9 cellular contexts compared by ENCODE assay signal in the genomic region with DNA sequence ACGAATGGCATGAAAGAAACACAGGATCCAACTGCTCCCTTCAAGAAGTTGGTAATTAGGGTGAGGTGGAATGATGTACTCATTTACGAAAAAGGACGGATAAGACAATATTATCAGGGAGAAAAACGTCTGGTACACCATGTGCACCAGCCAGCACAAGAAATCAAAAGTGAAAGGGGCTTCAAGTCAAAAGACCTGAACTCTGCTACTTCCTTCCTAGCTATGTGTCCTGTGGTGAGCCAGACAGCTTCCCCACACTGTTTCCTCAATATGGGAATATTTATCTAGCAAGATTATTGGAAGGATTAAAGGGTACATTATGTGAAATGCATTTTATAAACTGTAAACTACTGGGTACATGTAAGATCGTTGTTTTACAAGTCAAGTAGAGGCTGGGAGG. TPM values are rescaled to one million over a fixed set of nuclear protein-coding genes. Genes with fewer than 3 reads are reported as not detected.
DNase-seq lines count a peak whose midpoint lies in the region; ATAC-seq and TF ChIP-seq lines count a peak whose summit lies in the region.
"Had no signal": no experiment of that assay in that cellular context is flagged by ENCODE, and none has a peak within 500 bp of the region (broad histone marks: within the 10 kb centered on the region; RNA-seq: fewer than 3 reads in every experiment).

No MANE protein-coding gene starts in this region.

- no peaks in the 10 kb centered on the region for H3K9me3 Mint-ChIP-seq in activated CD4-positive, alpha-beta T cell treated with anti-CD3 and anti-CD28 coated beads for 36 hours (ENCODE audit: low read depth)
- no peaks in the 10 kb centered on the region for H3K9me3 Mint-ChIP-seq in activated CD4-positive, alpha-beta memory T cell treated with anti-CD3 and anti-CD28 coated beads, Interleukin-2, amount 10 ng/mL, durations not matched to agents 7 days and 5 days
- peaks cover 9% of the 10 kb centered on the region for H3K9me3 Mint-ChIP-seq in nephron progenitor cell

- H3K27ac Mint-ChIP-seq in activated CD4-positive, alpha-beta T cell treated with anti-CD3 and anti-CD28 coated beads for 36 hours: peak overlapping the region; percentile 87
- peak overlapping the region; percentile 82 for H3K27ac Mint-ChIP-seq in activated CD4-positive, alpha-beta memory T cell treated with anti-CD3 and anti-CD28 coated beads, Interleukin-2, amount 10 ng/mL, durations not matched to agents 7 days and 5 days
- H3K27ac Mint-ChIP-seq in nephron progenitor cell: peak overlapping the region; percentile 34

- POLR2A ChIA-PET in activated CD4-positive, alpha-beta T cell treated with anti-CD3 and anti-CD28 coated beads for 36 hours (lab: Charles Lee): interaction anchor here (1.1 kb wide), 1 partner anchor 18 kb away, joined by 3 read pairs; no protein-coding TSS in a partner anchor
- POLR2A ChIA-PET in activated CD4-positive, alpha-beta memory T cell treated with anti-CD3 and anti-CD28 coated beads, Interleukin-2, amount 10 ng/mL, durations not matched to agents 7 days and 5 days (lab: Charles Lee): interaction anchor here (1.0 to 3.1 kb wide), 10 partner anchors 12 to 63 kb away, joined by 3 to 27 read pairs (median 4); a partner anchor contains a TSS

- H3K4me1 Mint-ChIP-seq in activated CD4-positive, alpha-beta T cell treated with anti-CD3 and anti-CD28 coated beads for 36 hours: peaks cover 76% of the 10 kb centered on the region
- peaks cover 71% of the 10 kb centered on the region for H3K4me1 Mint-ChIP-seq in activated CD4-positive, alpha-beta memory T cell treated with anti-CD3 and anti-CD28 coated beads, Interleukin-2, amount 10 ng/mL, durations not matched to agents 7 days and 5 days
- peaks cover 48% of the 10 kb centered on the region for H3K4me1 Mint-ChIP-seq in nephron progenitor cell

- DNase-seq in activated CD4-positive, alpha-beta T cell treated with anti-CD3 and anti-CD28 coated beads for 36 hours: no peak
- no peak for DNase-seq in activated CD4-positive, alpha-beta T cell treated with anti-CD3 and anti-CD28 coated beads, Interleukin-2, amount 50 U/mL, for 1 hour
- no peak for DNase-seq in activated CD4-positive, alpha-beta memory T cell treated with anti-CD3 and anti-CD28 coated beads, Interleukin-2, amount 10 ng/mL, durations not matched to agents 7 days and 5 days
- DNase-seq in nephron progenitor cell: no peak
- no peak for DNase-seq in NCI-H82 treated with DMSO at 0.1 percent for 48 hours (lab: John Stamatoyannopoulos, UW; ENCODE audit: unreplicated experiment)
- DNase-seq in HPDE6-E6E7 (ENCODE audit: extremely low spot score): no peak
- no peak for DNase-seq in RKO (ENCODE audit: low spot score)

- CTCF ChIA-PET in activated CD4-positive, alpha-beta T cell treated with anti-CD3 and anti-CD28 coated beads for 36 hours (lab: Charles Lee): interaction anchor here (1.5 to 1.9 kb wide), 3 partner anchors 9 to 63 kb away, joined by 3 to 6 read pairs (median 5); a partner anchor contains a TSS
- CTCF ChIA-PET in activated CD4-positive, alpha-beta memory T cell treated with anti-CD3 and anti-CD28 coated beads, Interleukin-2, amount 10 ng/mL, durations not matched to agents 7 days and 5 days (lab: Charles Lee): interaction anchor here (0.9 to 1.8 kb wide), 3 partner anchors 12 to 38 kb away, joined by 3 to 6 read pairs (median 4); no protein-coding TSS in a partner anchor

- peaks cover 61% of the 10 kb centered on the region for H3K36me3 Mint-ChIP-seq in activated CD4-positive, alpha-beta T cell treated with anti-CD3 and anti-CD28 coated beads for 36 hours (ENCODE audit: low read depth)
- H3K36me3 Mint-ChIP-seq in activated CD4-positive, alpha-beta memory T cell treated with anti-CD3 and anti-CD28 coated beads, Interleukin-2, amount 10 ng/mL, durations not matched to agents 7 days and 5 days (ENCODE audit: low read depth): peaks cover 53% of the 10 kb centered on the region
- H3K36me3 Mint-ChIP-seq in nephron progenitor cell (ENCODE audit: low read depth): peaks cover 5% of the 10 kb centered on the region

- ATAC-seq in activated CD4-positive, alpha-beta T cell treated with anti-CD3 and anti-CD28 coated beads for 36 hours: peak; percentile 27
- ATAC-seq in HG02610 (IDR thresholded peaks at IDR 0.05; ENCODE audit: unreplicated experiment): peak; percentile 38
- ATAC-seq: Panc1 had no signal

- TF ChIP-seq CTCF in nephron progenitor cell (IDR thresholded peaks at IDR 0.05): no peak

- intact Hi-C loops in activated CD4-positive, alpha-beta T cell treated with anti-CD3 and anti-CD28 coated beads for 36 hours (cut with DNase I, micrococcal nuclease): loop anchor here in 1 of 2 experiments (2.0 kb wide), 1 partner anchor 17 kb away; no protein-coding TSS in a partner anchor

- no peaks in the 10 kb centered on the region for H3K27me3 Mint-ChIP-seq in activated CD4-positive, alpha-beta T cell treated with anti-CD3 and anti-CD28 coated beads for 36 hours
- no peaks in the 10 kb centered on the region for H3K27me3 Mint-ChIP-seq in activated CD4-positive, alpha-beta memory T cell treated with anti-CD3 and anti-CD28 coated beads, Interleukin-2, amount 10 ng/mL, durations not matched to agents 7 days and 5 days
- H3K27me3 Mint-ChIP-seq in nephron progenitor cell (ENCODE audit: low read depth, poor library complexity): peaks cover 3% of the 10 kb centered on the region

- peak overlapping the region; percentile 57 for H3K4me3 Mint-ChIP-seq in activated CD4-positive, alpha-beta T cell treated with anti-CD3 and anti-CD28 coated beads for 36 hours
- H3K4me3 Mint-ChIP-seq in activated CD4-positive, alpha-beta memory T cell treated with anti-CD3 and anti-CD28 coated beads, Interleukin-2, amount 10 ng/mL, durations not matched to agents 7 days and 5 days: peak overlapping the region; percentile 76
- peak overlapping the region; percentile 37 for H3K4me3 Mint-ChIP-seq in nephron progenitor cell

RNA-seq across cellular contexts. Expression of a gene that starts 33.9 kb away (rescaled TPM):
- total RNA-seq in activated CD4-positive, alpha-beta T cell treated with anti-CD3 and anti-CD28 coated beads for 36 hours: 100 to 1,000 TPM; 111 to 129 TPM
- 10 to 100 TPM; 99.0 to 99.9 TPM for total RNA-seq in activated CD4-positive, alpha-beta memory T cell treated with anti-CD3 and anti-CD28 coated beads, Interleukin-2, amount 10 ng/mL, durations not matched to agents 7 days and 5 days

RNA-seq across cellular contexts. Expression of a gene that starts 59.0 kb away (rescaled TPM):
- 100 to 1,000 TPM; 152 to 188 TPM for total RNA-seq in activated CD4-positive, alpha-beta T cell treated with anti-CD3 and anti-CD28 coated beads for 36 hours
- 100 to 1,000 TPM; 107 to 111 TPM for total RNA-seq in activated CD4-positive, alpha-beta memory T cell treated with anti-CD3 and anti-CD28 coated beads, Interleukin-2, amount 10 ng/mL, durations not matched to agents 7 days and 5 days

Comparison
In these comparisons a context has a peak if more than half of its experiments do, and no peak if none do; other contexts are left out.
1. H3K27ac Mint-ChIP-seq: peak in every context shown above with its lines; median percentile 87 in activated CD4-positive, alpha-beta T cell treated with anti-CD3 and anti-CD28 coated beads for 36 hours; 82 in activated CD4-positive, alpha-beta memory T cell treated with anti-CD3 and anti-CD28 coated beads, Interleukin-2, amount 10 ng/mL, durations not matched to agents 7 days and 5 days; 34 in nephron progenitor cell.